ENCODE assay signal across 7 cellular contexts in genomic region chr3:47031060-47031459, GRCh38. TPM values are rescaled to one million over a fixed set of nuclear protein-coding genes. Genes with fewer than 3 reads are reported as not detected.
A peak's percentile ranks its signal among the peaks of the same experiment; 100 is the strongest.
DNase-seq lines count a peak whose midpoint lies in the region; ATAC-seq lines count a peak whose summit lies in the region.
"Not testable (repeated sequence)": the region's sequence is repeated elsewhere in the genome, so short reads cannot be mapped to it uniquely, and the experiment has no call there.

No MANE protein-coding gene starts in this region.

- ATAC-seq in activated CD4-positive, CD25-positive, alpha-beta regulatory T cell treated with anti-CD3 and anti-CD28 coated beads, Interleukin-2, amount 50 U/mL, for 24 hours: peak; percentile 94 to 97
- peak; percentile 92 to 95 for ATAC-seq in activated T-cell treated with anti-CD3 and anti-CD28 coated beads, Interleukin-2, amount 50 U/mL, for 72 hours (replicated peaks in 1 of 2)
- peak; percentile 97 for ATAC-seq in activated naive CD8-positive, alpha-beta T cell treated with anti-CD3 and anti-CD28 coated beads, Interleukin-2, amount 50 U/mL, for 24 hours
- ATAC-seq in natural killer cell treated with Interleukin-12 subunit alpha and Interleukin-12 subunit beta and Interleukin-15 and Interleukin-18, amount 100 ng/mL, for 72 hours: peak in 1 of 2 donors; percentile 24

- H3K9me3 ChIP-seq in CD4-positive, alpha-beta memory T cell (ENCODE audit: control insufficient read depth in 1 of 2, low read length in 2 of 2): not testable (repeated sequence)

- CTCF ChIA-PET in CD4-positive, alpha-beta memory T cell (lab: Charles Lee; ENCODE audit: partially characterized antibody): interaction anchor here (1.2 to 1.7 kb wide), 2 partner anchors 44 to 164 kb away, joined by 3 to 4 read pairs; no protein-coding TSS in a partner anchor

- H3K4me3 ChIP-seq in CD4-positive, alpha-beta memory T cell (ENCODE audit: low read length in 2 of 2): not testable (repeated sequence)

- H3K4me3 Mint-ChIP-seq in CD4-positive, alpha-beta memory T cell: peak overlapping the region in 4 of 8 donors; percentile 3 to 37 (median 33)
- H3K4me3 Mint-ChIP-seq in activated T-cell treated with anti-CD3 and anti-CD28 coated beads, Interleukin-2, amount 50 U/mL, for 72 hours: peak overlapping the region; percentile 56 to 58
- peak overlapping the region; percentile 65 for H3K4me3 Mint-ChIP-seq in activated naive CD8-positive, alpha-beta T cell treated with anti-CD3 and anti-CD28 coated beads, Interleukin-2, amount 50 U/mL, for 24 hours
- not testable (repeated sequence) for H3K4me3 Mint-ChIP-seq in immature natural killer cell; natural killer cell treated with Interleukin-12 subunit alpha and Interleukin-12 subunit beta and Interleukin-15 and Interleukin-18, amount 100 ng/mL, for 72 hours

- H3K27ac Mint-ChIP-seq in CD4-positive, alpha-beta memory T cell: peak overlapping the region; percentile 55 to 95 (median 80)
- H3K27ac Mint-ChIP-seq in activated T-cell treated with anti-CD3 and anti-CD28 coated beads, Interleukin-2, amount 50 U/mL, for 72 hours: peak overlapping the region; percentile 96
- peak overlapping the region; percentile 96 for H3K27ac Mint-ChIP-seq in activated naive CD8-positive, alpha-beta T cell treated with anti-CD3 and anti-CD28 coated beads, Interleukin-2, amount 50 U/mL, for 24 hours
- H3K27ac Mint-ChIP-seq in immature natural killer cell: peak overlapping the region in 5 of 6 donors; percentile 7 to 82 (median 18)
- peak overlapping the region; percentile 1 to 6 for H3K27ac Mint-ChIP-seq in natural killer cell treated with Interleukin-12 subunit alpha and Interleukin-12 subunit beta and Interleukin-15 and Interleukin-18, amount 100 ng/mL, for 72 hours

- not testable (repeated sequence) for H3K27me3 ChIP-seq in CD4-positive, alpha-beta memory T cell (ENCODE audit: insufficient read depth, low read length)

- intact Hi-C loops in CD4-positive, alpha-beta memory T cell (cut with micrococcal nuclease): not testable (repeated sequence)

- H3K36me3 Mint-ChIP-seq in CD4-positive, alpha-beta memory T cell: peaks cover 21 to 60% of the 10 kb centered on the region in 2 donors
- peaks cover 3 to 32% of the 10 kb centered on the region in 2 donors for H3K36me3 Mint-ChIP-seq in activated T-cell treated with anti-CD3 and anti-CD28 coated beads, Interleukin-2, amount 50 U/mL, for 72 hours (ENCODE audit: insufficient read depth in 2 of 2)
- peaks cover 51% of the 10 kb centered on the region for H3K36me3 Mint-ChIP-seq in activated naive CD8-positive, alpha-beta T cell treated with anti-CD3 and anti-CD28 coated beads, Interleukin-2, amount 50 U/mL, for 24 hours (ENCODE audit: low read depth)
- peaks cover 12 to 42% (median 16%) of the 10 kb centered on the region in 3 donors for H3K36me3 Mint-ChIP-seq in immature natural killer cell
- peaks cover 11% of the 10 kb centered on the region for H3K36me3 Mint-ChIP-seq in natural killer cell treated with Interleukin-12 subunit alpha and Interleukin-12 subunit beta and Interleukin-15 and Interleukin-18, amount 100 ng/mL, for 72 hours

- H3K27ac ChIP-seq in CD4-positive, alpha-beta memory T cell (ENCODE audit: low read depth, low read length): not testable (repeated sequence)

- POLR2A ChIA-PET in CD4-positive, alpha-beta memory T cell (lab: Charles Lee; ENCODE audit: partially characterized antibody): interaction anchor here (1.3 to 1.6 kb wide), 2 partner anchors 26 to 133 kb away, joined by 3 read pairs; partner anchors contain the start of gene SETD2

- H3K27me3 Mint-ChIP-seq in CD4-positive, alpha-beta memory T cell; activated T-cell treated with anti-CD3 and anti-CD28 coated beads, Interleukin-2, amount 50 U/mL, for 72 hours (ENCODE audit: low read depth); activated naive CD8-positive, alpha-beta T cell treated with anti-CD3 and anti-CD28 coated beads, Interleukin-2, amount 50 U/mL, for 24 hours; immature natural killer cell (ENCODE audit: low read depth in 3 of 3); natural killer cell treated with Interleukin-12 subunit alpha and Interleukin-12 subunit beta and Interleukin-15 and Interleukin-18, amount 100 ng/mL, for 72 hours: not testable (repeated sequence)

- H3K36me3 ChIP-seq in CD4-positive, alpha-beta memory T cell (ENCODE audit: insufficient read depth, low read length): peaks cover 29% of the 10 kb centered on the region

- H3K4me1 Mint-ChIP-seq in CD4-positive, alpha-beta memory T cell: peaks cover 18 to 31% (median 23%) of the 10 kb centered on the region in 4 donors
- H3K4me1 Mint-ChIP-seq in activated T-cell treated with anti-CD3 and anti-CD28 coated beads, Interleukin-2, amount 50 U/mL, for 72 hours (ENCODE audit: low read depth): peaks cover 36% of the 10 kb centered on the region
- peaks cover 44% of the 10 kb centered on the region for H3K4me1 Mint-ChIP-seq in activated naive CD8-positive, alpha-beta T cell treated with anti-CD3 and anti-CD28 coated beads, Interleukin-2, amount 50 U/mL, for 24 hours
- peaks cover 13 to 30% of the 10 kb centered on the region in 2 donors for H3K4me1 Mint-ChIP-seq in immature natural killer cell
- H3K4me1 Mint-ChIP-seq in natural killer cell treated with Interleukin-12 subunit alpha and Interleukin-12 subunit beta and Interleukin-15 and Interleukin-18, amount 100 ng/mL, for 72 hours (ENCODE audit: low read depth in 2 of 2): peaks cover 14 to 19% of the 10 kb centered on the region in 2 donors

- H3K9me3 Mint-ChIP-seq in CD4-positive, alpha-beta memory T cell; activated T-cell treated with anti-CD3 and anti-CD28 coated beads, Interleukin-2, amount 50 U/mL, for 72 hours; activated naive CD8-positive, alpha-beta T cell treated with anti-CD3 and anti-CD28 coated beads, Interleukin-2, amount 50 U/mL, for 24 hours; immature natural killer cell; natural killer cell treated with Interleukin-12 subunit alpha and Interleukin-12 subunit beta and Interleukin-15 and Interleukin-18, amount 100 ng/mL, for 72 hours: not testable (repeated sequence)

- not testable (repeated sequence) for H3K4me1 ChIP-seq in CD4-positive, alpha-beta memory T cell (ENCODE audit: insufficient read depth, low read length)

- DNase-seq in CD4-positive, alpha-beta memory T cell: peak in 4 of 5 donors; percentile 24 to 50 (median 40)
- peak; percentile 7 for DNase-seq in NOMO-1 treated with DMSO at 0.1 percent for 48 hours (lab: John Stamatoyannopoulos, UW; ENCODE audit: unreplicated experiment)
- not testable (repeated sequence) for DNase-seq in activated T-cell treated with anti-CD3 and anti-CD28 coated beads, Interleukin-2, amount 50 U/mL, for 72 hours; activated naive CD8-positive, alpha-beta T cell treated with anti-CD3 and anti-CD28 coated beads, Interleukin-2, amount 50 U/mL, for 24 hours; immature natural killer cell; natural killer cell treated with Interleukin-12 subunit alpha and Interleukin-12 subunit beta and Interleukin-15 and Interleukin-18, amount 100 ng/mL, for 72 hours (ENCODE audit: low spot score)

RNA-seq across cellular contexts. Expression of gene NBEAL2, which starts 51.6 kb away (rescaled TPM):
- total RNA-seq in CD4-positive, alpha-beta memory T cell: 100 to 1,000 TPM; 144 to 147 TPM
- 10 to 100 TPM in 1 of 2 donors, 1 to 10 TPM in 1; 4.5 to 16.0 TPM for polyA plus RNA-seq in CD4-positive, alpha-beta memory T cell
- total RNA-seq in activated T-cell treated with anti-CD3 and anti-CD28 coated beads, Interleukin-2, amount 50 U/mL, for 72 hours: 10 to 100 TPM; 84.0 to 87.4 TPM
- 10 to 100 TPM in 1 of 3 donors, 1 to 10 TPM in 2; 7.9 to 28.4 (median 9.9) TPM for polyA plus RNA-seq in immature natural killer cell
- 100 to 1,000 TPM; 121 to 255 TPM for total RNA-seq in natural killer cell treated with Interleukin-12 subunit alpha and Interleukin-12 subunit beta and Interleukin-15 and Interleukin-18, amount 100 ng/mL, for 72 hours

RNA-seq across cellular contexts. Expression of gene CCDC12, which starts 54.5 kb away (rescaled TPM):
- total RNA-seq in CD4-positive, alpha-beta memory T cell: 10 to 100 TPM; 59.3 to 59.4 TPM
- polyA plus RNA-seq in CD4-positive, alpha-beta memory T cell: 100 to 1,000 TPM in 1 of 2 donors, 10 to 100 TPM in 1; 86.5 to 102 TPM
- 10 to 100 TPM; 54.7 to 56.2 TPM for total RNA-seq in activated T-cell treated with anti-CD3 and anti-CD28 coated beads, Interleukin-2, amount 50 U/mL, for 72 hours
- polyA plus RNA-seq in immature natural killer cell: 100 to 1,000 TPM; 114 to 174 (median 129) TPM
- total RNA-seq in natural killer cell treated with Interleukin-12 subunit alpha and Interleukin-12 subunit beta and Interleukin-15 and Interleukin-18, amount 100 ng/mL, for 72 hours: 10 to 100 TPM; 58.0 to 89.8 TPM

Comparison
In these comparisons a context has a peak if more than half of its experiments do, and no peak if none do; other contexts are left out.
1. H3K27ac Mint-ChIP-seq: peak in every context shown above with its lines; median percentile 96 in activated T-cell treated with anti-CD3 and anti-CD28 coated beads, Interleukin-2, amount 50 U/mL, for 72 hours; 96 in activated naive CD8-positive, alpha-beta T cell treated with anti-CD3 and anti-CD28 coated beads, Interleukin-2, amount 50 U/mL, for 24 hours; 80 in CD4-positive, alpha-beta memory T cell; 18 in immature natural killer cell; 4 in natural killer cell treated with Interleukin-12 subunit alpha and Interleukin-12 subunit beta and Interleukin-15 and Interleukin-18, amount 100 ng/mL, for 72 hours.